Comparison of ENCODE assay signal across 33 cellular contexts in genomic region chr11:117134431-117134830, GRCh38. TPM values are rescaled to one million over a fixed set of nuclear protein-coding genes. Genes with fewer than 3 reads are reported as not detected.
DNase-seq lines count a peak whose midpoint lies in the region; ATAC-seq and TF ChIP-seq lines count a peak whose summit lies in the region.
"Had no signal": no experiment of that assay in that cellular context is flagged by ENCODE, and none has a peak within 500 bp of the region (broad histone marks: within the 10 kb centered on the region; RNA-seq: fewer than 3 reads in every experiment).

No MANE protein-coding gene starts in this region.

- H2BK120ac ChIP-seq in trophoblast cell (ENCODE audit: insufficient read depth, low read length, poor library complexity) = no peak overlapping the region

- H3K79me2 ChIP-seq in PC-9 (ENCODE audit: low read depth) = no peaks in the 10 kb centered on the region
- H3K79me2 ChIP-seq in trophoblast cell (ENCODE audit: control insufficient read depth, insufficient read depth, low read length, poor library complexity) = no peaks in the 10 kb centered on the region

- H2AK5ac ChIP-seq in trophoblast cell (ENCODE audit: low read length) = no peak overlapping the region

- no peaks in the 10 kb centered on the region for H3K27me3 ChIP-seq in PC-9 (ENCODE audit: insufficient read depth, low read depth)
- H3K27me3 ChIP-seq in trophoblast cell (ENCODE audit: insufficient read depth, low read length) = no peaks in the 10 kb centered on the region
- no peaks in the 10 kb centered on the region for H3K27me3 ChIP-seq in dorsolateral prefrontal cortex
- H3K27me3 ChIP-seq: BE2C; BLaER1; BLaER1 treated with 17β-estradiol and CSF1 and Interleukin-3, amounts not matched to agents 10 nM and 100 nM had no signal

- H4K91ac ChIP-seq in trophoblast cell (ENCODE audit: low read depth, low read length) = no peak overlapping the region

- H2BK5ac ChIP-seq in trophoblast cell (ENCODE audit: low read depth, low read length, poor library complexity) = no peak overlapping the region

- H3K14ac ChIP-seq in trophoblast cell (ENCODE audit: low read length) = no peak overlapping the region

- CTCF ChIA-PET in PC-9 (lab: Charles Lee) = no interaction called here

- no peak overlapping the region for H3K9ac ChIP-seq in trophoblast cell (ENCODE audit: low read length)
- H3K9ac ChIP-seq: BLaER1; BLaER1 treated with 17β-estradiol and CSF1 and Interleukin-3, amounts not matched to agents 10 nM and 100 nM had no signal

- H3K4me1 ChIP-seq in PC-9 (replicated peaks; ENCODE audit: insufficient read depth) (no peaks in the 10 kb centered on the region), trophoblast cell (ENCODE audit: control insufficient read depth in 1 of 2, insufficient read depth in 2 of 2, low read length in 2 of 2) (peaks cover 2 to 3% of the 10 kb centered on the region in 2 experiments)
- H3K4me1 ChIP-seq: BE2C, BLaER1, Caco-2 had no signal

- H2BK12ac ChIP-seq in trophoblast cell (ENCODE audit: low read length) = no peak overlapping the region

- no peaks in the 10 kb centered on the region for H3K9me3 Mint-ChIP-seq in stimulated activated effector memory CD8-positive, alpha-beta T cell treated with anti-CD3 and anti-CD28 coated beads, Interleukin-12 subunit alpha, Interleukin-12 subunit beta, amount 100 ng/mL, for 72 hours
- H3K9me3 Mint-ChIP-seq: CD4-positive, alpha-beta memory T cell; CD4-positive, alpha-beta T cell; CD4-positive, CD25-positive, alpha-beta regulatory T cell; CD8-positive, alpha-beta memory T cell; CD8-positive, alpha-beta T cell had no signal

- no peaks in the 10 kb centered on the region for H3K79me1 ChIP-seq in trophoblast cell (ENCODE audit: low read length)

- H3K18ac ChIP-seq in trophoblast cell (ENCODE audit: low read length) = no peak overlapping the region

- H4K12ac ChIP-seq in trophoblast cell (ENCODE audit: low read depth, low read length) = no peak overlapping the region

- WGBS in trophoblast cell (ENCODE audit: extremely low coverage, insufficient coverage, insufficient read length) = no CpG with 5 or more reads among the region's 3 CpGs

- H3K4me3 ChIP-seq in PC-9 (no peak overlapping the region), trophoblast cell (ENCODE audit: low read depth, low read length) (no peak overlapping the region), dorsolateral prefrontal cortex (no peak overlapping the region)
- H3K4me3 ChIP-seq: A549; BLaER1; BLaER1 treated with 17β-estradiol and CSF1 and Interleukin-3, amounts not matched to agents 10 nM and 100 nM had no signal

- BruUV-seq in PC-9 (replicated peaks; lab: Mats Ljungman, UMichigan) = no TSS peak

- H3K27ac Mint-ChIP-seq in stimulated activated effector memory CD8-positive, alpha-beta T cell treated with anti-CD3 and anti-CD28 coated beads, Interleukin-12 subunit alpha, Interleukin-12 subunit beta, amount 100 ng/mL, for 72 hours = peak overlapping the region; percentile 48
- H3K27ac Mint-ChIP-seq: B cell; CD14-positive monocyte; CD4-positive, alpha-beta memory T cell; CD4-positive, alpha-beta T cell; CD4-positive, CD25-positive, alpha-beta regulatory T cell; CD8-positive, alpha-beta memory T cell; CD8-positive, alpha-beta T cell had no signal

- H3K36me3 ChIP-seq in PC-9 (ENCODE audit: low read depth) (no peaks in the 10 kb centered on the region), trophoblast cell (ENCODE audit: control insufficient read depth in 1 of 2, insufficient read depth in 2 of 2, low read length in 2 of 2) (no peaks in the 10 kb centered on the region)
- H3K36me3 ChIP-seq: BE2C; BLaER1; BLaER1 treated with 17β-estradiol and CSF1 and Interleukin-3, amounts not matched to agents 10 nM and 100 nM had no signal

- H2AFZ ChIP-seq in PC-9 = no peak overlapping the region
- no peak overlapping the region for H2AFZ ChIP-seq in trophoblast cell (ENCODE audit: insufficient read depth, low read length, poor library complexity)

- H3F3A ChIP-seq in PC-9 (ENCODE audit: insufficient read depth, low read depth) = no peaks in the 10 kb centered on the region

- H3K9me3 ChIP-seq in PC-9 (ENCODE audit: insufficient read depth, low read depth) (no peaks in the 10 kb centered on the region), trophoblast cell (ENCODE audit: insufficient read depth, low read depth, low read length) (no peaks in the 10 kb centered on the region)
- H3K9me3 ChIP-seq: A549; BE2C; BLaER1; BLaER1 treated with 17β-estradiol and CSF1 and Interleukin-3, amounts not matched to agents 10 nM and 100 nM; Caco-2 had no signal

- no peak overlapping the region for H3K4me2 ChIP-seq in PC-9
- no peak overlapping the region for H3K4me2 ChIP-seq in trophoblast cell (ENCODE audit: low read length)
- H3K4me2 ChIP-seq: A549; BLaER1; BLaER1 treated with 17β-estradiol and CSF1 and Interleukin-3, amounts not matched to agents 10 nM and 100 nM had no signal

- no peak for ATAC-seq in stimulated activated effector memory CD8-positive, alpha-beta T cell treated with anti-CD3 and anti-CD28 coated beads, Interleukin-12 subunit alpha, Interleukin-12 subunit beta, amount 100 ng/mL, for 72 hours
- ATAC-seq in HG03097 (IDR thresholded peaks at IDR 0.05; ENCODE audit: low FRiP score, unreplicated experiment) = no peak
- ATAC-seq: A549; CD8-positive, alpha-beta T cell had no signal

- H3K4me3 Mint-ChIP-seq in stimulated activated effector memory CD8-positive, alpha-beta T cell treated with anti-CD3 and anti-CD28 coated beads, Interleukin-12 subunit alpha, Interleukin-12 subunit beta, amount 100 ng/mL, for 72 hours = no peak overlapping the region
- H3K4me3 Mint-ChIP-seq: B cell; CD14-positive monocyte; CD4-positive, alpha-beta memory T cell; CD4-positive, alpha-beta T cell; CD4-positive, CD25-positive, alpha-beta regulatory T cell; CD8-positive, alpha-beta memory T cell; CD8-positive, alpha-beta T cell had no signal

- intact Hi-C loops in PC-9 (cut with micrococcal nuclease; ENCODE audit: unreplicated experiment) (no loop called here), dorsolateral prefrontal cortex (cut with DNase I) (loop anchor here in 1 of 2 donors (5.0 kb wide), 1 partner anchor 73 kb away; no protein-coding TSS in a partner anchor)

- H3K4ac ChIP-seq in trophoblast cell (ENCODE audit: low read depth, low read length) = no peak overlapping the region

- no peaks in the 10 kb centered on the region for H3K36me3 Mint-ChIP-seq in stimulated activated effector memory CD8-positive, alpha-beta T cell treated with anti-CD3 and anti-CD28 coated beads, Interleukin-12 subunit alpha, Interleukin-12 subunit beta, amount 100 ng/mL, for 72 hours
- H3K36me3 Mint-ChIP-seq: CD14-positive monocyte; CD4-positive, alpha-beta memory T cell; CD4-positive, CD25-positive, alpha-beta regulatory T cell; CD8-positive, alpha-beta T cell had no signal

- no peak for TF ChIP-seq CTCF in PC-9 (conservative IDR thresholded peaks at IDR 0.05)
- no peak for TF ChIP-seq CTCF in dorsolateral prefrontal cortex (IDR thresholded peaks at IDR 0.05 in 54 of 56, conservative IDR thresholded peaks at IDR 0.05 in 2 of 56; ENCODE audit: low read depth in 1 of 56, partially characterized antibody in 56 of 56)

- peaks cover 6% of the 10 kb centered on the region for H3K4me1 Mint-ChIP-seq in stimulated activated effector memory CD8-positive, alpha-beta T cell treated with anti-CD3 and anti-CD28 coated beads, Interleukin-12 subunit alpha, Interleukin-12 subunit beta, amount 100 ng/mL, for 72 hours
- H3K4me1 Mint-ChIP-seq: B cell; CD4-positive, CD25-positive, alpha-beta regulatory T cell had no signal

- DNase-seq in PC-9 (peak; percentile 56), trophoblast cell (peak; percentile 22 to 51), dorsolateral prefrontal cortex (no peak), SHP77 (lab: John Stamatoyannopoulos, UW) (no peak)
- DNase-seq in stimulated activated effector memory CD8-positive, alpha-beta T cell treated with anti-CD3 and anti-CD28 coated beads, Interleukin-12 subunit alpha, Interleukin-12 subunit beta, amount 100 ng/mL, for 72 hours (ENCODE audit: low spot score in 2 of 2) = no peak
- DNase-seq: 8988T; ACHN; AML-193; BE2C; C1 segment of cervical spinal cord; Caco-2; Calu3; CD4-positive, alpha-beta memory T cell; CD4-positive, alpha-beta T cell; CD4-positive, CD25-positive, alpha-beta regulatory T cell; CD8-positive, alpha-beta memory T cell; CD8-positive, alpha-beta T cell; COR-L47; DMS 273 treated with DMSO at 0.1 percent for 48 hours; DMS153; DMS53; DMS79; DMS79 treated with DMSO at 0.1 percent for 48 hours; DND-41; EL had no signal

- H3K23ac ChIP-seq in trophoblast cell (ENCODE audit: low read length) = no peak overlapping the region

- H3K27ac ChIP-seq in PC-9 = no peak overlapping the region
- no peak overlapping the region for H3K27ac ChIP-seq in trophoblast cell (ENCODE audit: low read depth, low read length)
- H3K27ac ChIP-seq in dorsolateral prefrontal cortex = no peak overlapping the region
- H3K27ac ChIP-seq: 22Rv1; A549; BLaER1; BLaER1 treated with 17β-estradiol and CSF1 and Interleukin-3, amounts not matched to agents 10 nM and 100 nM; C4-2B had no signal

- POLR2A ChIA-PET in PC-9 (lab: Charles Lee; ENCODE audit: unreplicated experiment) = interaction anchor here (0.6 kb wide), 1 partner anchor 385 kb away, joined by 5 read pairs; no protein-coding TSS in a partner anchor

- H4K20me1 ChIP-seq in PC-9 (ENCODE audit: insufficient read depth) = no peaks in the 10 kb centered on the region
- H4K20me1 ChIP-seq: BLaER1; BLaER1 treated with 17β-estradiol and CSF1 and Interleukin-3, amounts not matched to agents 10 nM and 100 nM had no signal

- no peak overlapping the region for H4K8ac ChIP-seq in trophoblast cell (ENCODE audit: low read depth, low read length)

- H3K9me2 ChIP-seq in PC-9 (ENCODE audit: insufficient read depth) = no peaks in the 10 kb centered on the region

RNA-seq across cellular contexts. Expression of gene PAFAH1B2, which starts 9.7 kb away (rescaled TPM):
- total RNA-seq in PC-9 (2021) (83.7 and 91.3 TPM in 2 replicates), dorsolateral prefrontal cortex (100 to 1,000 TPM in 100 of 120 experiments, 10 to 100 TPM in 20; 78.7 to 162 (median 121) TPM)
- polyA plus RNA-seq in trophoblast cell (2013) = 59.1 and 59.3 TPM in 2 replicates

RNA-seq across cellular contexts. Expression of gene SIK3, which starts 36.2 kb away (rescaled TPM):
- total RNA-seq in PC-9 (2021) (28.6 and 30.2 TPM in 2 replicates), dorsolateral prefrontal cortex (100 to 1,000 TPM; 101 to 349 (median 174) TPM)
- 15.6 and 16.7 TPM in 2 replicates for polyA plus RNA-seq in trophoblast cell (2013)

RNA-seq across cellular contexts. Expression of gene SIDT2, which starts 44.1 kb away (rescaled TPM):
- 20.1 and 20.3 TPM in 2 replicates for total RNA-seq in PC-9 (2021)
- 23.4 and 25.7 TPM in 2 replicates for polyA plus RNA-seq in trophoblast cell (2013)
- 100 to 1,000 TPM in 5 of 120 experiments, 10 to 100 TPM in 115; 44.3 to 113 (median 69.8) TPM for total RNA-seq in dorsolateral prefrontal cortex

Comparison
In these comparisons a context has a peak if more than half of its experiments do, and no peak if none do; other contexts are left out.
1. DNase-seq: peak in PC-9 (2 of 2) and trophoblast cell (2 of 2); none in stimulated activated effector memory CD8-positive, alpha-beta T cell treated with anti-CD3 and anti-CD28 coated beads, Interleukin-12 subunit alpha, Interleukin-12 subunit beta, amount 100 ng/mL, for 72 hours (0 of 2), dorsolateral prefrontal cortex (0 of 10) and SHP77 (0 of 2).